In genomic region chr1:90083995-90084394, GRCh38 we compare ENCODE assay signal across 10 cellular contexts.
"Had no signal": no experiment of that assay in that cellular context is flagged by ENCODE, and none has a peak within 500 bp of the region (broad histone marks: within the 10 kb centered on the region; RNA-seq: fewer than 3 reads in every experiment).

No MANE protein-coding gene starts in this region.

- DNase-seq: H9, HCEC 1CT, HFFc6, IMR-90, KBM-7 had no signal

- H3K9ac ChIP-seq: KMS-11 had no signal

- FAIRE-seq: H1, H54, HTR-8/SVneo had no signal

- H3K27ac ChIP-seq: KMS-11 had no signal

- H3K4me3 ChIP-seq: GM23338 had no signal
